ENCODE assay signal across 21 cellular contexts in genomic region chr2:240156435-240157146, GRCh38. TPM values are rescaled to one million over a fixed set of nuclear protein-coding genes. Genes with fewer than 3 reads are reported as not detected.
DNase-seq lines count a peak whose midpoint lies in the region; ATAC-seq and TF ChIP-seq lines count a peak whose summit lies in the region.
"Had no signal": no experiment of that assay in that cellular context is flagged by ENCODE, and none has a peak within 500 bp of the region (broad histone marks: within the 10 kb centered on the region; RNA-seq: fewer than 3 reads in every experiment).

No MANE protein-coding gene starts in this region.

- H4K20me1 ChIP-seq in osteoblast (ENCODE audit: insufficient read depth, low read length): no peaks in the 10 kb centered on the region

- TF ChIP-seq CTCF in osteoblast (IDR thresholded peaks at IDR 0.05; ENCODE audit: extremely low read depth, low read depth, low read length) (no peak), endodermal cell (conservative IDR thresholded peaks at IDR 0.05) (no peak)

- peaks cover 6% of the 10 kb centered on the region for H3K27me3 ChIP-seq in osteoblast (ENCODE audit: insufficient read depth, low read length)
- H3K27me3 ChIP-seq in aorta (ENCODE audit: control insufficient read depth in 1 of 2, insufficient read depth in 2 of 2, low read length in 1 of 2): no peaks in the 10 kb centered on the region
- peaks cover 10% of the 10 kb centered on the region for H3K27me3 ChIP-seq in endodermal cell (ENCODE audit: control insufficient read depth, insufficient read depth, low read length, poor library complexity, severe bottlenecking)
- H3K27me3 ChIP-seq: BE2C had no signal

- no peaks in the 10 kb centered on the region for H3K79me2 ChIP-seq in osteoblast (ENCODE audit: insufficient read depth, low read length)

- no peaks in the 10 kb centered on the region for H3K36me3 ChIP-seq in osteoblast (ENCODE audit: insufficient read depth, low read length)
- no peaks in the 10 kb centered on the region for H3K36me3 ChIP-seq in aorta (ENCODE audit: control insufficient read depth in 1 of 2, insufficient read depth in 2 of 2, low read length in 1 of 2)
- H3K36me3 ChIP-seq in endodermal cell (ENCODE audit: control insufficient read depth, insufficient read depth, low read length): no peaks in the 10 kb centered on the region
- H3K36me3 ChIP-seq: BE2C had no signal

- no peaks in the 10 kb centered on the region for H3K4me1 Mint-ChIP-seq in endodermal cell
- H3K4me1 Mint-ChIP-seq: IgD-negative memory B cell had no signal

- no peak for ATAC-seq in aorta (ENCODE audit: low FRiP score)
- ATAC-seq: PC-3 had no signal

- no peak overlapping the region for H3K9ac ChIP-seq in endodermal cell (ENCODE audit: extremely low read depth, low read length, poor library complexity, severe bottlenecking)

- no peak overlapping the region for H2AFZ ChIP-seq in osteoblast (ENCODE audit: low read length)

- H3K4me3 Mint-ChIP-seq in endodermal cell: no peak overlapping the region
- H3K4me3 Mint-ChIP-seq: CD4-positive, alpha-beta T cell; IgD-negative memory B cell had no signal

- H3K4me3 ChIP-seq in osteoblast (ENCODE audit: insufficient read depth, low read length) (no peak overlapping the region), aorta (ENCODE audit: low read length in 2 of 2) (no peak overlapping the region), endodermal cell (ENCODE audit: low read length) (no peak overlapping the region)

- H3K36me3 Mint-ChIP-seq in endodermal cell (ENCODE audit: low read depth): no peaks in the 10 kb centered on the region
- H3K36me3 Mint-ChIP-seq: IgD-negative memory B cell had no signal

- DNase-seq in activated naive CD4-positive, alpha-beta T cell treated with anti-CD3 and anti-CD28 coated beads, Interleukin-2, amount 50 U/mL, for 16 hours: peak; percentile 3
- no peak for DNase-seq in activated naive CD4-positive, alpha-beta T cell (lab: John Stamatoyannopoulos, UW)
- DNase-seq in caudate nucleus (lab: John Stamatoyannopoulos, UW): no peak
- DNase-seq in osteoblast (ENCODE audit: insufficient read length, low spot score, missing footprints): peak; percentile 71
- DNase-seq in aorta: peak; percentile 35 to 65
- DNase-seq in endodermal cell: no peak
- no peak for DNase-seq in SIG-M5 treated with dmso at 0.1 percent for 504 hours (lab: John Stamatoyannopoulos, UW; ENCODE audit: unreplicated experiment)
- DNase-seq in NCI-H1417 treated with DMSO at 0.1 percent for 48 hours (lab: John Stamatoyannopoulos, UW): no peak
- DNase-seq: BE2C; Calu3; CD4-positive, alpha-beta T cell; DMS53; NCI-H1105; NCI-H1694 treated with DMSO at 0.1 percent for 48 hours; NCI-H748 treated with DMSO at 0.1 percent for 48 hours; PC-3 had no signal

- intact Hi-C loops in aorta (cut with DNase I): no loop called here

- H3K27ac ChIP-seq in caudate nucleus (ENCODE audit: low read depth, low read length): peak overlapping the region; percentile 21
- H3K27ac ChIP-seq in osteoblast (ENCODE audit: low read depth, low read length): no peak overlapping the region
- no peak overlapping the region for H3K27ac ChIP-seq in aorta (ENCODE audit: low read depth in 1 of 2, low read length in 2 of 2)
- H3K27ac ChIP-seq in endodermal cell (ENCODE audit: low read depth, low read length): no peak overlapping the region
- H3K27ac ChIP-seq: 22Rv1, RWPE1 had no signal

- H3K27me3 Mint-ChIP-seq in endodermal cell (ENCODE audit: insufficient read depth): peaks cover 10% of the 10 kb centered on the region

- no peaks in the 10 kb centered on the region for H3K4me1 ChIP-seq in osteoblast (ENCODE audit: insufficient read depth, low read length)
- H3K4me1 ChIP-seq in aorta (ENCODE audit: control insufficient read depth in 1 of 2, insufficient read depth in 2 of 2, low read length in 2 of 2): no peaks in the 10 kb centered on the region
- H3K4me1 ChIP-seq in endodermal cell (ENCODE audit: control insufficient read depth, insufficient read depth, low read length): no peaks in the 10 kb centered on the region
- H3K4me1 ChIP-seq: BE2C had no signal

- whole genome bisulfite sequencing in aorta, 2 donors: 74 to 78% methylated on average over 29 of the region's 29 CpGs
- 86 to 90% methylated on average over 18 to 29 of the region's 29 CpGs for WGBS in endodermal cell (ENCODE audit: insufficient coverage in 1 of 2, insufficient read length in 1 of 2), 2 experiments

- H3K9me3 ChIP-seq in osteoblast (ENCODE audit: low read depth, low read length) (no peaks in the 10 kb centered on the region), aorta (ENCODE audit: control insufficient read depth, low read length) (peaks cover 4% of the 10 kb centered on the region), endodermal cell (ENCODE audit: control insufficient read depth, low read length) (no peaks in the 10 kb centered on the region)
- H3K9me3 ChIP-seq: BE2C had no signal

- no peak overlapping the region for H3K4me2 ChIP-seq in osteoblast (ENCODE audit: insufficient read depth, low read length)

- H3K27ac Mint-ChIP-seq in endodermal cell: no peak overlapping the region
- H3K27ac Mint-ChIP-seq: CD4-positive, alpha-beta T cell had no signal

- no peaks in the 10 kb centered on the region for H3K9me3 Mint-ChIP-seq in endodermal cell
- H3K9me3 Mint-ChIP-seq: CD4-positive, alpha-beta T cell had no signal

RNA-seq across cellular contexts. Expression of gene OTOS, which starts 16.1 kb away (rescaled TPM):
- not detected in 2 replicates for total RNA-seq in osteoblast
- total RNA-seq in aorta: not detected
- not detected for polyA plus RNA-seq in aorta
- not detected for total RNA-seq in endodermal cell
- not detected for polyA plus RNA-seq in endodermal cell (2013, experiment 1 of 2)
- polyA plus RNA-seq in endodermal cell (2013, experiment 2 of 2): not detected
- total RNA-seq: Calu3; CD4-positive, alpha-beta T cell; HT-29; LHCN-M2; PC-3 had no signal
- polyA plus RNA-seq: IgD-negative memory B cell had no signal

RNA-seq across cellular contexts. Expression of gene COPS9, which starts 20.5 kb away (rescaled TPM):
- total RNA-seq in osteoblast: 70.2 and 84.9 TPM in 2 replicates
- 10 to 100 TPM; 83.7 to 94.0 TPM for total RNA-seq in aorta
- polyA plus RNA-seq in aorta: 100 to 1,000 TPM; 415 to 787 TPM
- 100 to 1,000 TPM; 151 to 161 TPM for total RNA-seq in endodermal cell
- polyA plus RNA-seq in endodermal cell (2013, experiment 1 of 2): 175 TPM
- polyA plus RNA-seq in endodermal cell (2013, experiment 2 of 2): 183 TPM

Comparison
In these comparisons a context has a peak if more than half of its experiments do, and no peak if none do; other contexts are left out.
1. DNase-seq: peak in activated naive CD4-positive, alpha-beta T cell treated with anti-CD3 and anti-CD28 coated beads, Interleukin-2, amount 50 U/mL, for 16 hours (single experiment), osteoblast (single experiment) and aorta (2 of 2); none in activated naive CD4-positive, alpha-beta T cell (0 of 4), caudate nucleus (0 of 61), endodermal cell (single experiment), SIG-M5 treated with dmso at 0.1 percent for 504 hours (single experiment) and NCI-H1417 treated with DMSO at 0.1 percent for 48 hours (single experiment).